ENCODE assay signal across 8 cellular contexts in the genomic region with DNA sequence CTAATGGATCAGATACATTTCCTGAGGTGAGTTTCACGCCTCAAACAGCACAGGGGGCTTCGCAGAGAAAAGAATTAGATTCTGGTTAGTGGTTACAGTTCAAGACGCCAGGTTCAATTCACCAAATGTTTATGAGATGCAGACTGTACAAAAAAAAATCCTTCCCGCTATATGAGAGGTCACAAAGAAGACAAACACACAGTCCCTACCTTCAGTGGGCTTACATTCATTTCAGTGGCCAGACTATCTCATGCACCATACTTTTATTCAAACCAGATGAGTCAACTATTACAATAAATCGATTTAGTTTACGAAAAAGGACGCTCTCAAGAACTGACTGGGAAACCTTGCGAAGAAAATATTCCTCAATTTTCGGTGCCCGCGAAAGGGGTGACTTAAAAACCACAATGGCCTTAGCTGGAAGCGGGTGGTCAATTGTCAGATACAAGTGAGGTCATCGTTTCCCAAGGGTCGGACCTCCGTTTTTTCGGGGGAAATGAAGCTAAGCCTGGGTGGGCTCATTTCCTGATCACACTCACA. TPM values are rescaled to one million over a fixed set of nuclear protein-coding genes. Genes with fewer than 3 reads are reported as not detected.
DNase-seq lines count a peak whose midpoint lies in the region; ATAC-seq, FAIRE-seq and TF ChIP-seq lines count a peak whose summit lies in the region.

No MANE protein-coding gene starts in this region.

- H4K20me1 ChIP-seq in HepG2 (ENCODE audit: insufficient read depth, low read length): peaks cover 4% of the 10 kb centered on the region; the same call in 1 of the 2 replicates

- peak overlapping the region; percentile 93 for H3K9ac ChIP-seq in HepG2 (ENCODE audit: insufficient read depth, low read depth, low read length)

- H3K27ac ChIP-seq in adrenal gland (peak overlapping the region in 2 of 5 donors; percentile 66 to 82), HepG2 (ENCODE audit: extremely low read length, insufficient read depth, low read length) (peak overlapping the region; percentile 80), thoracic aorta (peak overlapping the region; percentile 80 to 89)

- H3K27me3 ChIP-seq in adrenal gland: no peaks in the 10 kb centered on the region
- H3K27me3 ChIP-seq in HepG2 (ENCODE audit: control insufficient read depth in 1 of 2, insufficient read depth in 2 of 2, low read length in 2 of 2): peaks cover 0 to 5% of the 10 kb centered on the region in 2 experiments; a peak in 1 of 5 replicates
- no peaks in the 10 kb centered on the region for H3K27me3 ChIP-seq in thoracic aorta (replicated peaks; ENCODE audit: insufficient read depth)

- H3K4me1 ChIP-seq in adrenal gland (replicated peaks in 1 of 2) (peaks cover 8 to 39% of the 10 kb centered on the region in 2 donors), HepG2 (ENCODE audit: insufficient read depth, low read length) (peaks cover 37% of the 10 kb centered on the region), thoracic aorta (ENCODE audit: control insufficient read depth in 1 of 2, low read depth in 2 of 2) (peaks cover 21 to 46% of the 10 kb centered on the region in 2 donors)

- H3K4me3 ChIP-seq in adrenal gland (peak overlapping the region; percentile 83 to 96 (median 90)), HepG2 (replicated peaks in 1 of 3; ENCODE audit: insufficient read depth in 1 of 3, low read depth in 2 of 3, low read length in 3 of 3) (peak overlapping the region; percentile 91 to 99 (median 97)), thoracic aorta (peak overlapping the region; percentile 99)

- no peak for FAIRE-seq in HepG2 (lab: Jason Lieb, UNC)

- no peaks in the 10 kb centered on the region for H3K27me3 Mint-ChIP-seq in activated CD8-positive, alpha-beta memory T cell treated with anti-CD3 and anti-CD28 coated beads, Interleukin-2, amount 10 ng/mL, durations not matched to agents 7 days and 5 days

- ATAC-seq in activated CD8-positive, alpha-beta memory T cell treated with anti-CD3 and anti-CD28 coated beads, Interleukin-2, amount 10 ng/mL, durations not matched to agents 7 days and 5 days: no peak
- ATAC-seq in HepG2: no peak
- no peak for ATAC-seq in thoracic aorta (ENCODE audit: insufficient number of reproducible peaks, low FRiP score, low read depth)
- no peak for ATAC-seq in HG02885 (IDR thresholded peaks at IDR 0.05; ENCODE audit: poor library complexity, unreplicated experiment)

- TF ChIP-seq CTCF in adrenal gland (IDR thresholded peaks at IDR 0.05): no peak
- TF ChIP-seq CTCF in HepG2 (CRISPR knock-in tag; IDR thresholded peaks at IDR 0.05): no peak
- TF ChIP-seq CTCF in thoracic aorta (IDR thresholded peaks at IDR 0.05): no peak

- H2AFZ ChIP-seq in HepG2 (ENCODE audit: low read length): peak overlapping the region; percentile 71

- H3K79me2 ChIP-seq in HepG2 (ENCODE audit: insufficient read depth, low read length): peaks cover 63% of the 10 kb centered on the region

- no peaks in the 10 kb centered on the region for H3K9me3 ChIP-seq in adrenal gland (replicated peaks in 1 of 3)
- no peaks in the 10 kb centered on the region for H3K9me3 ChIP-seq in HepG2 (ENCODE audit: low read length)
- H3K9me3 ChIP-seq in thoracic aorta: no peaks in the 10 kb centered on the region

- peaks cover 45% of the 10 kb centered on the region for H3K36me3 Mint-ChIP-seq in activated CD8-positive, alpha-beta memory T cell treated with anti-CD3 and anti-CD28 coated beads, Interleukin-2, amount 10 ng/mL, durations not matched to agents 7 days and 5 days

- TF ChIP-seq EP300 in HepG2 (IDR thresholded peaks at IDR 0.05; ENCODE audit: low read depth in 2 of 2, low read length in 2 of 2): no peak
- TF ChIP-seq EP300 in HepG2 (CRISPR knock-in tag; IDR thresholded peaks at IDR 0.05; ENCODE audit: borderline replicate concordance): no peak

- intact Hi-C loops in adrenal gland (cut with DNase I) (no loop called here), HepG2 (cut with micrococcal nuclease; ENCODE audit: unreplicated experiment) (loop anchor here (1.0 kb wide), 1 partner anchor 131 kb away; no protein-coding TSS in a partner anchor)

- DNase-seq in activated CD8-positive, alpha-beta memory T cell treated with anti-CD3 and anti-CD28 coated beads, Interleukin-2, amount 10 ng/mL, durations not matched to agents 7 days and 5 days: no peak
- DNase-seq in activated CD8-positive, alpha-beta memory T cell treated with anti-CD3 and anti-CD28 coated beads, Interleukin-2, amount 50 U/mL, for 4 hours: no peak
- DNase-seq in adrenal gland: no peak
- DNase-seq in HepG2 (ENCODE audit: low spot score): no peak
- DNase-seq in thoracic aorta (ENCODE audit: low spot score): no peak
- no peak for DNase-seq in NCI-H1417 (lab: John Stamatoyannopoulos, UW)
- no peak for DNase-seq in effector CD4-positive, alpha-beta T cell

- H3K36me3 ChIP-seq in adrenal gland (replicated peaks in 1 of 2) (peaks cover 0 to 23% of the 10 kb centered on the region in 2 donors), HepG2 (replicated peaks in 1 of 2; ENCODE audit: control insufficient read depth in 1 of 2, insufficient read depth in 2 of 2, low read length in 2 of 2) (peaks cover 7 to 19% of the 10 kb centered on the region in 2 experiments), thoracic aorta (peaks cover 13% of the 10 kb centered on the region)

- in situ Hi-C loops in HepG2 (cut with HindIII; ENCODE audit: extremely low pct_ligation_motif_present, low pct_unique_long_range_greater_than_20kb): loop anchor here (5.0 kb wide), 1 partner anchor 131 kb away; no protein-coding TSS in a partner anchor

- CTCF ChIA-PET in activated CD8-positive, alpha-beta memory T cell treated with anti-CD3 and anti-CD28 coated beads, Interleukin-2, amount 10 ng/mL, durations not matched to agents 7 days and 5 days (lab: Charles Lee): interaction anchor here (1.1 kb wide), 1 partner anchor 21 kb away, joined by 3 read pairs; no protein-coding TSS in a partner anchor
- CTCF ChIA-PET in HepG2 (lab: Yijun Ruan, JAX; ENCODE audit: low intra/inter-chr PET ratio, low total read pairs): no interaction called here

- peaks cover 47% of the 10 kb centered on the region for H3K4me1 Mint-ChIP-seq in activated CD8-positive, alpha-beta memory T cell treated with anti-CD3 and anti-CD28 coated beads, Interleukin-2, amount 10 ng/mL, durations not matched to agents 7 days and 5 days

- 43 to 54% (median 50%) methylated on average over 12 to 16 of the region's 16 CpGs for WGBS in adrenal gland, 4 donors
- 52% methylated on average over 14 of the region's 16 CpGs for WGBS in HepG2 (ENCODE audit: low lambda C conversion rate)

- H3K4me3 Mint-ChIP-seq in activated CD8-positive, alpha-beta memory T cell treated with anti-CD3 and anti-CD28 coated beads, Interleukin-2, amount 10 ng/mL, durations not matched to agents 7 days and 5 days: peak overlapping the region; percentile 88

- BruUV-seq in HepG2 (replicated peaks; lab: Mats Ljungman, UMichigan): no TSS peak

- H3K4me2 ChIP-seq in HepG2 (ENCODE audit: low read depth, low read length): peak overlapping the region; percentile 92

- no peaks in the 10 kb centered on the region for H3K9me3 Mint-ChIP-seq in activated CD8-positive, alpha-beta memory T cell treated with anti-CD3 and anti-CD28 coated beads, Interleukin-2, amount 10 ng/mL, durations not matched to agents 7 days and 5 days (ENCODE audit: low read depth)

- POLR2A ChIA-PET in HepG2 (lab: Yijun Ruan, JAX): interaction anchor here (1.0 kb wide), 1 partner anchor 127 kb away, joined by 3 read pairs; no protein-coding TSS in a partner anchor

- TF ChIP-seq RAD21 in HepG2 (CRISPR knock-in tag; IDR thresholded peaks at IDR 0.05): no peak

- TF ChIP-seq POLR2A in adrenal gland (IDR thresholded peaks at IDR 0.05): no peak
- no peak for TF ChIP-seq POLR2A in HepG2 (IDR thresholded peaks at IDR 0.05; ENCODE audit: insufficient read depth in 1 of 2, low read depth in 2 of 2, low read length in 2 of 2)

- peak overlapping the region; percentile 92 for H3K27ac Mint-ChIP-seq in activated CD8-positive, alpha-beta memory T cell treated with anti-CD3 and anti-CD28 coated beads, Interleukin-2, amount 10 ng/mL, durations not matched to agents 7 days and 5 days

RNA-seq across cellular contexts. Expression of a gene that starts 0.7 kb away (rescaled TPM):
- 10 to 100 TPM; 17.2 to 18.3 TPM for total RNA-seq in activated CD8-positive, alpha-beta memory T cell treated with anti-CD3 and anti-CD28 coated beads, Interleukin-2, amount 10 ng/mL, durations not matched to agents 7 days and 5 days
- total RNA-seq in adrenal gland: 10 to 100 TPM in 6 of 8 donors, 1 to 10 TPM in 2; 6.8 to 34.2 (median 13.1) TPM
- 10 to 100 TPM in 1 of 3 donors, 1 to 10 TPM in 2; 6.2 to 16.9 (median 8.4) TPM for polyA plus RNA-seq in adrenal gland
- 29.4 and 35.9 TPM in 2 replicates for total RNA-seq in HepG2 (2016; rRNA removed; fragmentation: Illumina TruSeq; extraction: Trizol)
- 22.7 and 26.8 TPM in 2 replicates for total RNA-seq in HepG2 (2016; cell fraction: cytosol; rRNA removed; fragmentation: Illumina TruSeq; extraction: Trizol; ENCODE audit: low read depth)
- total RNA-seq in HepG2 (2016; cell fraction: insoluble cytoplasmic fraction; rRNA removed; fragmentation: Illumina TruSeq; extraction: Trizol): 27.2 and 36.6 TPM in 2 replicates
- total RNA-seq in HepG2 (2016; cell fraction: membrane; rRNA removed; fragmentation: Illumina TruSeq; extraction: Trizol): 24.1 and 24.6 TPM in 2 replicates
- 19.4 and 19.9 TPM in 2 replicates for total RNA-seq in HepG2 (2016; cell fraction: nucleus; rRNA removed; fragmentation: Illumina TruSeq; extraction: Trizol)
- 17.2 and 17.3 TPM in 2 replicates for polyA plus RNA-seq in HepG2 (2011; rRNA removed)
- polyA plus RNA-seq in HepG2 (2011; cell fraction: cytosol; rRNA removed): 14.0 and 16.7 TPM in 2 replicates
- 8.0 and 10.6 TPM in 2 replicates for polyA plus RNA-seq in HepG2 (2011; cell fraction: nucleus; rRNA removed)
- polyA plus RNA-seq in HepG2 (2012): 14.2 and 16.9 TPM in 2 replicates
- 8.7 and 10.2 TPM in 2 replicates for polyA plus RNA-seq in HepG2 (2016; cell fraction: cytosol; fragmentation: Illumina TruSeq; extraction: Trizol; ENCODE audit: low read depth)
- 27.6 and 30.8 TPM in 2 replicates for polyA plus RNA-seq in HepG2 (2016; cell fraction: insoluble cytoplasmic fraction; fragmentation: Illumina TruSeq; extraction: Trizol; ENCODE audit: low read depth)
- polyA plus RNA-seq in HepG2 (2016; cell fraction: membrane; fragmentation: Illumina TruSeq; extraction: Trizol; ENCODE audit: low read depth): 10.9 and 14.1 TPM in 2 replicates
- polyA plus RNA-seq in HepG2 (2016; cell fraction: nucleus; fragmentation: Illumina TruSeq; extraction: Trizol; ENCODE audit: insufficient read depth, low read depth): 18.8 and 19.1 TPM in 2 replicates
- 17.3 and 21.1 TPM in 2 replicates for polyA minus RNA-seq in HepG2 (2011; rRNA and poly(A)+ RNA removed; ENCODE audit: low replicate concordance)
- polyA minus RNA-seq in HepG2 (2011; cell fraction: cytosol; rRNA and poly(A)+ RNA removed): 7.7 and 9.8 TPM in 2 replicates
- 20.2 and 23.5 TPM in 2 replicates for polyA minus RNA-seq in HepG2 (2011; cell fraction: nucleus; rRNA and poly(A)+ RNA removed)
- 10 to 100 TPM in 1 of 2 donors, 1 to 10 TPM in 1; 8.9 to 18.6 TPM for total RNA-seq in thoracic aorta

RNA-seq across cellular contexts. Expression of a gene that starts 0.7 kb away (rescaled TPM):
- total RNA-seq in activated CD8-positive, alpha-beta memory T cell treated with anti-CD3 and anti-CD28 coated beads, Interleukin-2, amount 10 ng/mL, durations not matched to agents 7 days and 5 days: 10 to 100 TPM; 27.3 to 29.5 TPM
- total RNA-seq in adrenal gland (10 to 100 TPM; 11.8 to 30.6 (median 20.7) TPM), HepG2 (2016; rRNA removed; fragmentation: Illumina TruSeq; extraction: Trizol) (30.0 and 38.5 TPM in 2 replicates), thoracic aorta (10 to 100 TPM; 22.7 to 34.3 TPM)
- polyA plus RNA-seq in adrenal gland (10 to 100 TPM in 1 of 3 donors, 1 to 10 TPM in 2; 2.6 to 22.5 (median 4.6) TPM), HepG2 (2011; rRNA removed) (8.1 and 8.4 TPM in 2 replicates)
- 2.7 and 2.8 TPM in 2 replicates for total RNA-seq in HepG2 (2016; cell fraction: cytosol; rRNA removed; fragmentation: Illumina TruSeq; extraction: Trizol; ENCODE audit: low read depth)
- 30.9 and 39.2 TPM in 2 replicates for total RNA-seq in HepG2 (2016; cell fraction: insoluble cytoplasmic fraction; rRNA removed; fragmentation: Illumina TruSeq; extraction: Trizol)
- 13.8 and 15.2 TPM in 2 replicates for total RNA-seq in HepG2 (2016; cell fraction: membrane; rRNA removed; fragmentation: Illumina TruSeq; extraction: Trizol)
- 15.8 and 18.3 TPM in 2 replicates for total RNA-seq in HepG2 (2016; cell fraction: nucleus; rRNA removed; fragmentation: Illumina TruSeq; extraction: Trizol)
- 7.9 and 8.6 TPM in 2 replicates for polyA plus RNA-seq in HepG2 (2011; cell fraction: cytosol; rRNA removed)
- polyA plus RNA-seq in HepG2 (2011; cell fraction: nucleus; rRNA removed): 8.3 and 10.1 TPM in 2 replicates
- 13.2 and 13.9 TPM in 2 replicates for polyA plus RNA-seq in HepG2 (2012)
- 0.75 and 0.85 TPM in 2 replicates for polyA plus RNA-seq in HepG2 (2016; cell fraction: cytosol; fragmentation: Illumina TruSeq; extraction: Trizol; ENCODE audit: low read depth)
- polyA plus RNA-seq in HepG2 (2016; cell fraction: insoluble cytoplasmic fraction; fragmentation: Illumina TruSeq; extraction: Trizol; ENCODE audit: low read depth): 26.3 and 27.8 TPM in 2 replicates
- 3.4 and 3.8 TPM in 2 replicates for polyA plus RNA-seq in HepG2 (2016; cell fraction: membrane; fragmentation: Illumina TruSeq; extraction: Trizol; ENCODE audit: low read depth)
- polyA plus RNA-seq in HepG2 (2016; cell fraction: nucleus; fragmentation: Illumina TruSeq; extraction: Trizol; ENCODE audit: insufficient read depth, low read depth): 20.2 and 20.4 TPM in 2 replicates
- polyA minus RNA-seq in HepG2 (2011; rRNA and poly(A)+ RNA removed; ENCODE audit: low replicate concordance): 14.7 and 20.2 TPM in 2 replicates
- polyA minus RNA-seq in HepG2 (2011; cell fraction: cytosol; rRNA and poly(A)+ RNA removed): 14.6 and 16.9 TPM in 2 replicates
- polyA minus RNA-seq in HepG2 (2011; cell fraction: nucleus; rRNA and poly(A)+ RNA removed): 7.5 and 13.4 TPM in 2 replicates
